Comparison of ENCODE assay signal across 18 cellular contexts in the genomic region with DNA sequence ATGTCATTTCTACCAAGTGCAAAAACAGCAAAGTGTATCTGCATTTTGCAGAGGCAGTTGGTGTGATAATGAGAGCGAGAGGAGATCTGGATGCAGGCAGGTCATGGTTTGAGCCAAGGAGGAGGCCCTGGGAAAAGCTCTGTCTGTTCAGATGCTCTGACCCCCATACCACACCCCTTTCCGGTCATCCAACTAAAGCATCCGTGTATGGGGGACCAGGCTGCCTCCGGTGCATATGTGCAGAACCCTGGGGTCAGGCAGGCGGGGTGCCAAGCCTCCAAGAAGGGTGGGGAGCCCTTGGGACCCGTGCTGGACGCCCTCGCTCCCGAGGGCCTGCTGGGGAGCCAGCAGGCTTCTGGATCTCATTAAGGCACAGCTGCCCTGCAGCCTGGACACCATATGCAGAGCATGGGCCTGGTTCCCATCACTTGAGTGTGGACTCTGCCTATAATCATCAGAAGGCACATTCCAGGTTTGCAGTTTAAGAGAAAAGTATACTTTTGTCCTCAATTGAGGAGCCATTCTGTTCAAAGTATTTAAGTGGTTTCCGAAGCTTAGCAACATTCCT. TPM values are rescaled to one million over a fixed set of nuclear protein-coding genes. Genes with fewer than 3 reads are reported as not detected.
A peak's percentile ranks its signal among the peaks of the same experiment; 100 is the strongest.
DNase-seq lines count a peak whose midpoint lies in the region; ATAC-seq and TF ChIP-seq lines count a peak whose summit lies in the region.
"Had no signal": no experiment of that assay in that cellular context is flagged by ENCODE, and none has a peak within 500 bp of the region (broad histone marks: within the 10 kb centered on the region; RNA-seq: fewer than 3 reads in every experiment).

No MANE protein-coding gene starts in this region.

- no peak for TF ChIP-seq POLR2A in uterus (IDR thresholded peaks at IDR 0.05)

- H3K27ac ChIP-seq in right atrium auricular region = peak overlapping the region in 1 of 2 donors; percentile 4
- H3K27ac ChIP-seq in uterus = peak overlapping the region; percentile 63 to 64
- no peak overlapping the region for H3K27ac ChIP-seq in WERI-Rb-1
- H3K27ac ChIP-seq: upper lobe of right lung had no signal

- H3K27me3 ChIP-seq in right atrium auricular region (no peaks in the 10 kb centered on the region), uterus (no peaks in the 10 kb centered on the region), WERI-Rb-1 (ENCODE audit: insufficient read depth, low read depth, severe bottlenecking) (no peaks in the 10 kb centered on the region)
- H3K27me3 ChIP-seq: upper lobe of right lung had no signal

- H3K36me3 ChIP-seq in right atrium auricular region = no peaks in the 10 kb centered on the region
- H3K36me3 ChIP-seq in uterus = no peaks in the 10 kb centered on the region
- no peaks in the 10 kb centered on the region for H3K36me3 ChIP-seq in WERI-Rb-1
- H3K36me3 ChIP-seq: upper lobe of right lung had no signal

- peaks cover 0 to under 1% of the 10 kb centered on the region in 2 donors for H3K4me1 ChIP-seq in right atrium auricular region
- no peaks in the 10 kb centered on the region for H3K4me1 ChIP-seq in uterus

- peaks cover 19% of the 10 kb centered on the region for H3K27me3 Mint-ChIP-seq in nephron progenitor cell (ENCODE audit: low read depth, poor library complexity)
- H3K27me3 Mint-ChIP-seq: activated CD4-positive, alpha-beta T cell treated with anti-CD3 and anti-CD28 coated beads, Interleukin-2, amount 10 ng/mL, durations not matched to agents 24 days and 14 days; activated naive CD8-positive, alpha-beta T cell; activated T-cell treated with anti-CD3 and anti-CD28 coated beads, Interleukin-2, amount 50 U/mL, for 24 hours; central memory CD8-positive, alpha-beta T cell had no signal

- H3K4me3 ChIP-seq in right atrium auricular region = no peak overlapping the region
- no peak overlapping the region for H3K4me3 ChIP-seq in uterus
- no peak overlapping the region for H3K4me3 ChIP-seq in WERI-Rb-1 (ENCODE audit: low read depth, low read length)
- H3K4me3 ChIP-seq: upper lobe of right lung had no signal

- peak; percentile 87 for ATAC-seq in Right ventricle myocardium inferior
- ATAC-seq in left ventricle myocardium superior = peak; percentile 92
- ATAC-seq in GM21360 (IDR thresholded peaks at IDR 0.05; ENCODE audit: unreplicated experiment) = no peak
- ATAC-seq: stimulated activated effector memory CD8-positive, alpha-beta T cell treated with anti-CD3 and anti-CD28 coated beads, Interleukin-12 subunit alpha, Interleukin-12 subunit beta, amount 100 ng/mL, for 72 hours had no signal

- H3K4me1 Mint-ChIP-seq in nephron progenitor cell = peaks cover 37% of the 10 kb centered on the region

- H3K36me3 Mint-ChIP-seq in nephron progenitor cell (ENCODE audit: low read depth) = no peaks in the 10 kb centered on the region
- H3K36me3 Mint-ChIP-seq: stimulated activated effector memory CD8-positive, alpha-beta T cell treated with anti-CD3 and anti-CD28 coated beads, Interleukin-12 subunit alpha, Interleukin-12 subunit beta, amount 100 ng/mL, for 72 hours had no signal

- H3K9me3 Mint-ChIP-seq in nephron progenitor cell = no peaks in the 10 kb centered on the region
- H3K9me3 Mint-ChIP-seq: activated CD4-positive, alpha-beta T cell treated with anti-CD3 and anti-CD28 coated beads, Interleukin-2, amount 10 ng/mL, durations not matched to agents 24 days and 14 days; activated T-cell treated with anti-CD3 and anti-CD28 coated beads, Interleukin-2, amount 50 U/mL, for 24 hours; central memory CD8-positive, alpha-beta T cell; stimulated activated effector memory CD8-positive, alpha-beta T cell treated with anti-CD3 and anti-CD28 coated beads, Interleukin-12 subunit alpha, Interleukin-12 subunit beta, amount 100 ng/mL, for 72 hours had no signal

- H3K4me3 Mint-ChIP-seq in nephron progenitor cell = no peak overlapping the region
- H3K4me3 Mint-ChIP-seq: activated CD4-positive, alpha-beta T cell treated with anti-CD3 and anti-CD28 coated beads, Interleukin-2, amount 10 ng/mL, durations not matched to agents 24 days and 14 days; activated naive CD8-positive, alpha-beta T cell; activated T-cell treated with anti-CD3 and anti-CD28 coated beads, Interleukin-2, amount 50 U/mL, for 24 hours; central memory CD8-positive, alpha-beta T cell; stimulated activated effector memory CD8-positive, alpha-beta T cell treated with anti-CD3 and anti-CD28 coated beads, Interleukin-12 subunit alpha, Interleukin-12 subunit beta, amount 100 ng/mL, for 72 hours had no signal

- no peak for TF ChIP-seq CTCF in right atrium auricular region (IDR thresholded peaks at IDR 0.05)
- no peak for TF ChIP-seq CTCF in uterus (IDR thresholded peaks at IDR 0.05)
- no peak for TF ChIP-seq CTCF in nephron progenitor cell (IDR thresholded peaks at IDR 0.05)
- no peak for TF ChIP-seq CTCF in WERI-Rb-1 (IDR thresholded peaks at IDR 0.05; ENCODE audit: low read depth, low read length)

- intact Hi-C loops in Right ventricle myocardium inferior (cut with DNase I) (no loop called here), left ventricle myocardium superior (cut with micrococcal nuclease) (no loop called here), uterus (cut with DNase I; ENCODE audit: low total_unique reads) (loop anchor here (10.0 kb wide), 1 partner anchor 327 kb away; the partner anchor contains the start of gene HMGB1)

- H3K9me3 ChIP-seq in right atrium auricular region (no peaks in the 10 kb centered on the region), uterus (no peaks in the 10 kb centered on the region), WERI-Rb-1 (ENCODE audit: severe bottlenecking) (no peaks in the 10 kb centered on the region)
- H3K9me3 ChIP-seq: upper lobe of right lung had no signal

- DNase-seq in Right ventricle myocardium inferior (ENCODE audit: missing footprints) (peak; percentile 83), right atrium auricular region (ENCODE audit: low spot score) (no peak), cerebellar cortex (ENCODE audit: low spot score) (peak; percentile 77), left ventricle myocardium superior (peak; percentile 87), uterus (peak in 1 of 2 donors; percentile 42), nephron progenitor cell (no peak), WERI-Rb-1 (no peak)
- DNase-seq: activated CD4-positive, alpha-beta T cell treated with anti-CD3 and anti-CD28 coated beads, Interleukin-2, amount 10 ng/mL, durations not matched to agents 24 days and 14 days; activated T-cell treated with anti-CD3 and anti-CD28 coated beads, Interleukin-2, amount 50 U/mL, for 24 hours; kidney glomerular epithelial cell; NCI-H82; upper lobe of right lung had no signal

- H3K27ac Mint-ChIP-seq in nephron progenitor cell = no peak overlapping the region
- H3K27ac Mint-ChIP-seq: activated CD4-positive, alpha-beta T cell treated with anti-CD3 and anti-CD28 coated beads, Interleukin-2, amount 10 ng/mL, durations not matched to agents 24 days and 14 days; activated naive CD8-positive, alpha-beta T cell; activated T-cell treated with anti-CD3 and anti-CD28 coated beads, Interleukin-2, amount 50 U/mL, for 24 hours; stimulated activated effector memory CD8-positive, alpha-beta T cell treated with anti-CD3 and anti-CD28 coated beads, Interleukin-12 subunit alpha, Interleukin-12 subunit beta, amount 100 ng/mL, for 72 hours had no signal

RNA-seq across cellular contexts. Expression of gene ALOX5AP, which starts 56.1 kb away (rescaled TPM):
- total RNA-seq in Right ventricle myocardium inferior = 13.6 TPM
- 10 to 100 TPM in 1 of 2 donors, 1 to 10 TPM in 1; 7.4 to 41.4 TPM for total RNA-seq in right atrium auricular region
- 10.1 TPM for total RNA-seq in left ventricle myocardium superior
- 10 to 100 TPM in 2 of 4 donors, 1 to 10 TPM in 2; 4.4 to 40.6 (median 12.7) TPM for total RNA-seq in uterus
- total RNA-seq: A673, osteoblast had no signal

Comparison
In these comparisons a context has a peak if more than half of its experiments do, and no peak if none do; other contexts are left out.
1. DNase-seq: peak in Right ventricle myocardium inferior (single experiment), cerebellar cortex (single experiment) and left ventricle myocardium superior (single experiment); none in right atrium auricular region (single experiment), nephron progenitor cell (single experiment) and WERI-Rb-1 (single experiment).